24 cellular contexts compared by ENCODE assay signal in the genomic region with DNA sequence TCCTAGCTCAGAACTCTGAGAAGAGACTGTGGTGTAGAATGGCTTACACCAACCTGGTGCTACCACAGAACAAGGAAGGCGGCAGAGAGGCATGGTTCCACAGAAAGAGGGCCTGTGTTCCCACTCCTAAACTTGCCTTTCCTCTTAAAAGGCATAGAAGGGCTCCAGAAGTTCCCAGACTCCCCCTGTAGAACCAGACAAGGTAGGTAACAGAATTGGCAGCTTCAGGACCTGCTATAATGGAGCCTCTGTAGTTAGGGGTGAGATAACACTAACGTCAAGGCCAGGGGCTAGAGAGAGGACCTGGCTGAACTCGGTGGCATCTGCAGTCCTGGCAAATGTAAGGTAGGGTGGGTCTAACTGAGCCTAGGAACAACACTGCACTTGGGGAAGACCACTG. TPM values are rescaled to one million over a fixed set of nuclear protein-coding genes. Genes with fewer than 3 reads are reported as not detected.
DNase-seq lines count a peak whose midpoint lies in the region; ATAC-seq and TF ChIP-seq lines count a peak whose summit lies in the region.
"Had no signal": no experiment of that assay in that cellular context is flagged by ENCODE, and none has a peak within 500 bp of the region (broad histone marks: within the 10 kb centered on the region; RNA-seq: fewer than 3 reads in every experiment).

No MANE protein-coding gene starts in this region.

- H3K4me3 Mint-ChIP-seq in CD4-positive, CD25-positive, alpha-beta regulatory T cell, result no peak overlapping the region
- no peak overlapping the region for H3K4me3 Mint-ChIP-seq in GM23338
- no peak overlapping the region for H3K4me3 Mint-ChIP-seq in stimulated activated naive B cell treated with anti-CD40 and anti-IgM and Interleukin-4, amounts not matched to agents 10 μg/mL and 1 μg/mL and 100 μg/mL, for 72 hours
- H3K4me3 Mint-ChIP-seq: CD14-positive monocyte; CD4-positive, alpha-beta memory T cell; CD8-positive, alpha-beta memory T cell had no signal

- peaks cover 13 to 21% (median 17%) of the 10 kb centered on the region in 4 donors for H3K4me1 Mint-ChIP-seq in CD4-positive, CD25-positive, alpha-beta regulatory T cell
- peaks cover 9% of the 10 kb centered on the region for H3K4me1 Mint-ChIP-seq in GM23338
- peaks cover 31 to 64% of the 10 kb centered on the region in 2 donors for H3K4me1 Mint-ChIP-seq in stimulated activated naive B cell treated with anti-CD40 and anti-IgM and Interleukin-4, amounts not matched to agents 10 μg/mL and 1 μg/mL and 100 μg/mL, for 72 hours

- H3K79me2 ChIP-seq in GM23338 (replicated peaks; ENCODE audit: insufficient read depth), result no peaks in the 10 kb centered on the region

- peak overlapping the region; percentile 47; the same call in 1 of the 2 replicates for H2AFZ ChIP-seq in GM23338

- no peak for DNase-seq in CD4-positive, CD25-positive, alpha-beta regulatory T cell
- DNase-seq in GM23338 (ENCODE audit: low spot score) (no peak), esophagus muscularis mucosa (ENCODE audit: extremely low spot score) (peak; percentile 91), NCI-H2171 (lab: John Stamatoyannopoulos, UW) (no peak), NOMO-1 (lab: John Stamatoyannopoulos, UW; ENCODE audit: unreplicated experiment in 2 of 2) (no peak)
- DNase-seq in stimulated activated naive B cell treated with anti-CD40 and anti-IgM and Interleukin-4, amounts not matched to agents 10 μg/mL and 1 μg/mL and 100 μg/mL, for 72 hours, result no peak
- DNase-seq in stimulated activated CD4-positive, alpha-beta T cell treated with anti-CD3 and anti-CD28 coated beads, Interleukin-4, amount 100 ng/mL, for 24 hours, result no peak
- DNase-seq: 8988T; ACHN; BE2C; C1 segment of cervical spinal cord; CD4-positive, alpha-beta memory T cell; CD8-positive, alpha-beta memory T cell; COR-L47; DMS 273 treated with DMSO at 0.1 percent for 48 hours; DMS153; DMS53; DMS79; DND-41; EL; GDM1 had no signal

- peaks cover 11% of the 10 kb centered on the region for H3K4me1 ChIP-seq in CD4-positive, CD25-positive, alpha-beta regulatory T cell (ENCODE audit: control insufficient read depth, insufficient read depth, low read length, poor library complexity, severe bottlenecking)
- H3K4me1 ChIP-seq in GM23338 (ENCODE audit: insufficient read depth) (no peaks in the 10 kb centered on the region), esophagus muscularis mucosa (peaks cover 0 to 6% (median 5%) of the 10 kb centered on the region in 4 donors)
- H3K4me1 ChIP-seq: BE2C had no signal

- no peaks in the 10 kb centered on the region for H3K36me3 ChIP-seq in CD4-positive, CD25-positive, alpha-beta regulatory T cell (ENCODE audit: control insufficient read depth, insufficient read depth, low read length)
- H3K36me3 ChIP-seq in GM23338 (ENCODE audit: insufficient read depth) (no peaks in the 10 kb centered on the region), esophagus muscularis mucosa (no peaks in the 10 kb centered on the region)
- H3K36me3 ChIP-seq: BE2C, BLaER1 had no signal

- H3K27ac ChIP-seq in CD4-positive, CD25-positive, alpha-beta regulatory T cell (ENCODE audit: insufficient read depth, low read length, poor library complexity, severe bottlenecking), result no peak overlapping the region
- H3K27ac ChIP-seq in GM23338 (ENCODE audit: low read depth), result no peak overlapping the region
- H3K27ac ChIP-seq in esophagus muscularis mucosa (replicated peaks in 1 of 4), result no peak overlapping the region
- H3K27ac ChIP-seq: BLaER1 had no signal

- H4K20me1 ChIP-seq in GM23338 (replicated peaks; ENCODE audit: insufficient read depth), result no peaks in the 10 kb centered on the region
- H4K20me1 ChIP-seq: BLaER1 had no signal

- no peak for TF ChIP-seq POLR2A in esophagus muscularis mucosa (IDR thresholded peaks at IDR 0.05; ENCODE audit: low read depth)

- no peaks in the 10 kb centered on the region for H3K27me3 Mint-ChIP-seq in CD4-positive, CD25-positive, alpha-beta regulatory T cell
- peaks cover 3% of the 10 kb centered on the region for H3K27me3 Mint-ChIP-seq in GM23338 (ENCODE audit: insufficient read depth, low read depth, poor library complexity)
- H3K27me3 Mint-ChIP-seq in stimulated activated naive B cell treated with anti-CD40 and anti-IgM and Interleukin-4, amounts not matched to agents 10 μg/mL and 1 μg/mL and 100 μg/mL, for 72 hours, result no peaks in the 10 kb centered on the region
- H3K27me3 Mint-ChIP-seq: CD4-positive, alpha-beta memory T cell; CD8-positive, alpha-beta memory T cell had no signal

- TF ChIP-seq CTCF in GM23338 (conservative IDR thresholded peaks at IDR 0.05; ENCODE audit: low read depth in 2 of 2) (no peak), esophagus muscularis mucosa (IDR thresholded peaks at IDR 0.05) (no peak)

- peaks cover 4% of the 10 kb centered on the region; the same call in 1 of the 2 replicates for H3K9me2 ChIP-seq in GM23338 (ENCODE audit: insufficient read depth)

- no peak overlapping the region for H3K4me2 ChIP-seq in GM23338
- H3K4me2 ChIP-seq: BLaER1 had no signal

- intact Hi-C loops in esophagus muscularis mucosa (cut with DNase I), result no loop called here

- no peak for ATAC-seq in CD4-positive, CD25-positive, alpha-beta regulatory T cell (ENCODE audit: low read depth in 2 of 2)
- ATAC-seq in GM23338, result no peak
- no peak for ATAC-seq in stimulated activated naive B cell treated with anti-CD40 and anti-IgM and Interleukin-4, amounts not matched to agents 10 μg/mL and 1 μg/mL and 100 μg/mL, for 72 hours (replicated peaks)
- ATAC-seq: GM12878 had no signal

- peak overlapping the region in 2 of 3 donors; percentile 51 to 71 for H3K27ac Mint-ChIP-seq in CD4-positive, CD25-positive, alpha-beta regulatory T cell
- H3K27ac Mint-ChIP-seq in GM23338, result no peak overlapping the region
- peak overlapping the region; percentile 47 for H3K27ac Mint-ChIP-seq in stimulated activated naive B cell treated with anti-CD40 and anti-IgM and Interleukin-4, amounts not matched to agents 10 μg/mL and 1 μg/mL and 100 μg/mL, for 72 hours
- H3K27ac Mint-ChIP-seq: CD14-positive monocyte; CD4-positive, alpha-beta memory T cell; CD8-positive, alpha-beta memory T cell had no signal

- no peak overlapping the region for H3K4me3 ChIP-seq in CD4-positive, CD25-positive, alpha-beta regulatory T cell (ENCODE audit: low read depth, low read length)
- H3K4me3 ChIP-seq in GM23338, result no peak overlapping the region
- no peak overlapping the region for H3K4me3 ChIP-seq in esophagus muscularis mucosa
- H3K4me3 ChIP-seq: BLaER1, GM12878 had no signal

- H3F3A ChIP-seq in GM23338 (replicated peaks; ENCODE audit: low read depth), result no peaks in the 10 kb centered on the region

- H3K9me3 Mint-ChIP-seq in CD4-positive, CD25-positive, alpha-beta regulatory T cell, result no peaks in the 10 kb centered on the region
- H3K9me3 Mint-ChIP-seq in GM23338, result no peaks in the 10 kb centered on the region; the same call in 2 of the 3 replicates
- H3K9me3 Mint-ChIP-seq in stimulated activated naive B cell treated with anti-CD40 and anti-IgM and Interleukin-4, amounts not matched to agents 10 μg/mL and 1 μg/mL and 100 μg/mL, for 72 hours, result no peaks in the 10 kb centered on the region
- H3K9me3 Mint-ChIP-seq: CD8-positive, alpha-beta memory T cell had no signal

- no peak for TF ChIP-seq EP300 in esophagus muscularis mucosa (IDR thresholded peaks at IDR 0.05)

- WGBS in esophagus muscularis mucosa, result 94% methylated on average over 3 of the region's 3 CpGs

- H3K9me3 ChIP-seq in CD4-positive, CD25-positive, alpha-beta regulatory T cell (ENCODE audit: control insufficient read depth in 2 of 2, low read length in 2 of 2), result no peaks in the 10 kb centered on the region
- no peaks in the 10 kb centered on the region for H3K9me3 ChIP-seq in esophagus muscularis mucosa
- H3K9me3 ChIP-seq: BE2C, BLaER1 had no signal

- H3K36me3 Mint-ChIP-seq in CD4-positive, CD25-positive, alpha-beta regulatory T cell, result no peaks in the 10 kb centered on the region
- H3K36me3 Mint-ChIP-seq in GM23338 (ENCODE audit: low read depth), result no peaks in the 10 kb centered on the region
- no peaks in the 10 kb centered on the region for H3K36me3 Mint-ChIP-seq in stimulated activated naive B cell treated with anti-CD40 and anti-IgM and Interleukin-4, amounts not matched to agents 10 μg/mL and 1 μg/mL and 100 μg/mL, for 72 hours
- H3K36me3 Mint-ChIP-seq: CD14-positive monocyte; CD4-positive, alpha-beta memory T cell had no signal

- H3K27me3 ChIP-seq in CD4-positive, CD25-positive, alpha-beta regulatory T cell (ENCODE audit: control insufficient read depth, insufficient read depth, low read length), result no peaks in the 10 kb centered on the region
- H3K27me3 ChIP-seq in GM23338 (ENCODE audit: insufficient read depth) (no peaks in the 10 kb centered on the region), esophagus muscularis mucosa (no peaks in the 10 kb centered on the region)
- H3K27me3 ChIP-seq: BE2C, BLaER1 had no signal

TF ChIP-seq in GM23338, 12 proteins besides CTCF, POLR2A, EP300 and RAD21:
- TF ChIP-seq EZH2 (IDR thresholded peaks at IDR 0.05; ENCODE audit: low read depth, unreplicated experiment), result no peak

RNA-seq across cellular contexts. Expression of a gene that starts 26.7 kb away (rescaled TPM):
- 241 TPM for total RNA-seq in CD4-positive, CD25-positive, alpha-beta regulatory T cell
- polyA plus RNA-seq in CD4-positive, CD25-positive, alpha-beta regulatory T cell, result 10 to 100 TPM; 25.7 to 34.3 (median 31.4) TPM
- 33.6 and 34.7 TPM in 2 replicates for total RNA-seq in GM23338 (2014; rRNA removed; shearing (Covaris generic))
- 12.6 and 15.0 TPM in 2 replicates for polyA plus RNA-seq in GM23338 (2016; fragmentation: Nextera tagmentation; extraction: Ambion mirVana)
- 100 to 1,000 TPM in 1 of 4 donors, 10 to 100 TPM in 3; 64.3 to 132 (median 87.0) TPM for total RNA-seq in esophagus muscularis mucosa
